ENCODE assay signal across 8 cellular contexts in genomic region chr7:100801833-100802568, GRCh38. TPM values are rescaled to one million over a fixed set of nuclear protein-coding genes. Genes with fewer than 3 reads are reported as not detected.
A peak's percentile ranks its signal among the peaks of the same experiment; 100 is the strongest.
DNase-seq lines count a peak whose midpoint lies in the region; ATAC-seq and TF ChIP-seq lines count a peak whose summit lies in the region.

No MANE protein-coding gene starts in this region.

- 10% methylated on average over 18 of the region's 18 CpGs for WGBS in prostate gland

- intact Hi-C loops in prostate gland (cut with DNase I), result loop anchor here (2.0 kb wide), 1 partner anchor 25 kb away; the partner anchor contains the start of gene EPHB4

- H3K4me1 ChIP-seq in prostate gland (replicated peaks), result peaks cover 12% of the 10 kb centered on the region

- no peak overlapping the region for H3K4me3 ChIP-seq in prostate gland

- no peak for TF ChIP-seq CTCF in prostate gland (IDR thresholded peaks at IDR 0.05)

- TF ChIP-seq POLR2A in erythroblast (IDR thresholded peaks at IDR 0.05; ENCODE audit: low read length) (peak; percentile 56), prostate gland (IDR thresholded peaks at IDR 0.05) (peak; percentile 72)

- no peaks in the 10 kb centered on the region for H3K9me3 ChIP-seq in prostate gland

- H3K27me3 ChIP-seq in prostate gland (replicated peaks; ENCODE audit: insufficient read depth), result no peaks in the 10 kb centered on the region

- peak overlapping the region; percentile 81 to 82 for H3K27ac ChIP-seq in prostate gland

- DNase-seq in ELR (ENCODE audit: low read depth) (peak; percentile 96), NCI-H69 (lab: John Stamatoyannopoulos, UW) (peak; percentile 95), erythroblast (lab: John Stamatoyannopoulos, UW) (peak; percentile 71 to 75), prostate gland (ENCODE audit: low spot score) (peak; percentile 90), T-helper 9 cell (no peak)
- no peak for DNase-seq in activated CD8-positive, alpha-beta memory T cell treated with anti-CD3 and anti-CD28 coated beads, Interleukin-2, amount 50 U/mL, for 4 hours

- ATAC-seq in HG03196 (IDR thresholded peaks at IDR 0.05; ENCODE audit: unreplicated experiment), result no peak
- ATAC-seq in HG03571 (IDR thresholded peaks at IDR 0.05; ENCODE audit: unreplicated experiment), result no peak

- peaks cover 0 to 9% of the 10 kb centered on the region in 2 donors for H3K36me3 ChIP-seq in prostate gland

RNA-seq across cellular contexts. Expression of gene EPHB4, which starts 25.3 kb away (rescaled TPM):
- total RNA-seq in prostate gland, result 10 to 100 TPM; 78.6 to 80.8 TPM

RNA-seq across cellular contexts. Expression of gene SLC12A9, which starts 50.5 kb away (rescaled TPM):
- 10 to 100 TPM; 22.0 to 29.4 TPM for total RNA-seq in prostate gland

Comparison
In these comparisons a context has a peak if more than half of its experiments do, and no peak if none do; other contexts are left out.
1. DNase-seq: peak in ELR (single experiment), NCI-H69 (single experiment), erythroblast (2 of 2) and prostate gland (single experiment); none in activated CD8-positive, alpha-beta memory T cell treated with anti-CD3 and anti-CD28 coated beads, Interleukin-2, amount 50 U/mL, for 4 hours (single experiment) and T-helper 9 cell (single experiment).